In genomic region chr1:15099441-15100137, GRCh38 we compare ENCODE assay signal across 13 cellular contexts. TPM values are rescaled to one million over a fixed set of nuclear protein-coding genes. Genes with fewer than 3 reads are reported as not detected.
"Had no signal": no experiment of that assay in that cellular context is flagged by ENCODE, and none has a peak within 500 bp of the region (broad histone marks: within the 10 kb centered on the region; RNA-seq: fewer than 3 reads in every experiment).

No MANE protein-coding gene starts in this region.

- H3K9me3 Mint-ChIP-seq: activated CD4-positive, alpha-beta T cell treated with anti-CD3 and anti-CD28 coated beads, Interleukin-2, amount 10 ng/mL, durations not matched to agents 7 days and 5 days; activated CD8-positive, alpha-beta T cell treated with anti-CD3 and anti-CD28 coated beads for 36 hours; activated naive CD4-positive, alpha-beta T cell treated with anti-CD3 and anti-CD28 coated beads for 36 hours; type B pancreatic cell had no signal

- H3K4me3 Mint-ChIP-seq: activated CD4-positive, alpha-beta T cell treated with anti-CD3 and anti-CD28 coated beads, Interleukin-2, amount 10 ng/mL, durations not matched to agents 7 days and 5 days; activated CD8-positive, alpha-beta memory T cell treated with anti-CD3 and anti-CD28 coated beads, Interleukin-2, amount 10 ng/mL, durations not matched to agents 7 days and 5 days; activated CD8-positive, alpha-beta T cell treated with anti-CD3 and anti-CD28 coated beads for 36 hours; activated naive CD4-positive, alpha-beta T cell treated with anti-CD3 and anti-CD28 coated beads for 36 hours; type B pancreatic cell had no signal

- ATAC-seq: activated CD4-positive, CD25-positive, alpha-beta regulatory T cell treated with anti-CD3 and anti-CD28 coated beads, Interleukin-2, amount 50 U/mL, for 24 hours had no signal

- H3K36me3 Mint-ChIP-seq: activated CD8-positive, alpha-beta memory T cell treated with anti-CD3 and anti-CD28 coated beads, Interleukin-2, amount 10 ng/mL, durations not matched to agents 7 days and 5 days; type B pancreatic cell had no signal

- H3K27ac Mint-ChIP-seq: activated CD4-positive, alpha-beta T cell treated with anti-CD3 and anti-CD28 coated beads, Interleukin-2, amount 10 ng/mL, durations not matched to agents 7 days and 5 days; activated CD8-positive, alpha-beta memory T cell treated with anti-CD3 and anti-CD28 coated beads, Interleukin-2, amount 10 ng/mL, durations not matched to agents 7 days and 5 days; activated CD8-positive, alpha-beta T cell treated with anti-CD3 and anti-CD28 coated beads for 36 hours; activated naive CD4-positive, alpha-beta T cell treated with anti-CD3 and anti-CD28 coated beads for 36 hours; type B pancreatic cell had no signal

- H3K9me3 ChIP-seq: lower lobe of right lung, mucosa of descending colon, prostate gland, thoracic aorta had no signal

- DNase-seq: kidney had no signal

- H3K27ac ChIP-seq: epithelial cell of prostate, lower lobe of right lung, prostate gland, thoracic aorta had no signal

- H3K4me1 ChIP-seq: lower lobe of right lung, prostate gland had no signal

- H3K36me3 ChIP-seq: lower lobe of right lung, prostate gland, thoracic aorta had no signal

- H3K4me3 ChIP-seq: lower lobe of right lung, mucosa of descending colon, prostate gland, thoracic aorta had no signal

RNA-seq across cellular contexts. Expression of gene TMEM51, which starts 54.0 kb away (rescaled TPM):
- total RNA-seq: activated CD4-positive, alpha-beta T cell treated with anti-CD3 and anti-CD28 coated beads, Interleukin-2, amount 10 ng/mL, durations not matched to agents 7 days and 5 days; activated CD8-positive, alpha-beta memory T cell treated with anti-CD3 and anti-CD28 coated beads, Interleukin-2, amount 10 ng/mL, durations not matched to agents 7 days and 5 days; activated CD8-positive, alpha-beta T cell treated with anti-CD3 and anti-CD28 coated beads for 36 hours; T-helper 2 cell treated with Interferon-gamma antibody and Interleukin-4, amounts not matched to agents 100 ng/mL and 5 ng/mL, for 36 hours had no signal
